Comparison of ENCODE assay signal across 10 cellular contexts in genomic region chr3:132536442-132537153, GRCh38.
A peak's percentile ranks its signal among the peaks of the same experiment; 100 is the strongest.
DNase-seq lines count a peak whose midpoint lies in the region; ATAC-seq and TF ChIP-seq lines count a peak whose summit lies in the region.
"Had no signal": no experiment of that assay in that cellular context is flagged by ENCODE, and none has a peak within 500 bp of the region (broad histone marks: within the 10 kb centered on the region; RNA-seq: fewer than 3 reads in every experiment).

No MANE protein-coding gene starts in this region.

- peak overlapping the region; percentile 51 for H3K27ac Mint-ChIP-seq in activated CD4-positive, alpha-beta T cell treated with anti-CD3 and anti-CD28 coated beads for 36 hours
- H3K27ac Mint-ChIP-seq in stimulated activated naive B cell treated with anti-CD40 and anti-IgM and Interleukin-4, amounts not matched to agents 10 μg/mL and 1 μg/mL and 100 μg/mL, for 72 hours = peak overlapping the region; percentile 7

- H3K27me3 Mint-ChIP-seq in activated CD4-positive, alpha-beta T cell treated with anti-CD3 and anti-CD28 coated beads for 36 hours = no peaks in the 10 kb centered on the region
- H3K27me3 Mint-ChIP-seq in stimulated activated naive B cell treated with anti-CD40 and anti-IgM and Interleukin-4, amounts not matched to agents 10 μg/mL and 1 μg/mL and 100 μg/mL, for 72 hours = no peaks in the 10 kb centered on the region

- CTCF ChIA-PET in activated CD4-positive, alpha-beta T cell treated with anti-CD3 and anti-CD28 coated beads for 36 hours (lab: Charles Lee) = interaction anchor here (1.0 to 6.2 kb wide), 27 partner anchors 9 to 197 kb away, joined by 3 to 102 read pairs (median 4); no protein-coding TSS in a partner anchor

- intact Hi-C loops in activated CD4-positive, alpha-beta T cell treated with anti-CD3 and anti-CD28 coated beads for 36 hours (cut with DNase I, micrococcal nuclease) = loop anchor here (1.0 to 5.0 kb wide), 3 partner anchors 106 to 184 kb away; no protein-coding TSS in a partner anchor

- ATAC-seq in activated CD4-positive, alpha-beta T cell treated with anti-CD3 and anti-CD28 coated beads for 36 hours = peak; percentile 88
- ATAC-seq in stimulated activated naive B cell treated with anti-CD40 and anti-IgM and Interleukin-4, amounts not matched to agents 10 μg/mL and 1 μg/mL and 100 μg/mL, for 72 hours (replicated peaks) = peak; percentile 59 to 61
- no peak for ATAC-seq in GM21390 (IDR thresholded peaks at IDR 0.05; ENCODE audit: unreplicated experiment)

- no peak overlapping the region for H3K4me3 Mint-ChIP-seq in activated CD4-positive, alpha-beta T cell treated with anti-CD3 and anti-CD28 coated beads for 36 hours
- H3K4me3 Mint-ChIP-seq in stimulated activated naive B cell treated with anti-CD40 and anti-IgM and Interleukin-4, amounts not matched to agents 10 μg/mL and 1 μg/mL and 100 μg/mL, for 72 hours = peak overlapping the region in 1 of 2 donors; percentile 14

- TF ChIP-seq CTCF in choroid plexus epithelial cell (conservative IDR thresholded peaks at IDR 0.05; ENCODE audit: low read depth, low read length) (no peak), GM20000 (IDR thresholded peaks at IDR 0.05; ENCODE audit: extremely low read depth, missing control alignments) (no peak)

- no peak overlapping the region for H3K4me3 ChIP-seq in choroid plexus epithelial cell (ENCODE audit: low read depth, low read length)
- H3K4me3 ChIP-seq: dorsolateral prefrontal cortex had no signal

- no peak for DNase-seq in activated CD4-positive, alpha-beta T cell treated with anti-CD3 and anti-CD28 coated beads for 36 hours
- DNase-seq in activated CD4-positive, alpha-beta T cell treated with anti-CD3 and anti-CD28 coated beads, Interleukin-2, amount 50 U/mL, for 4 hours = no peak
- DNase-seq in OCI-M1 (lab: John Stamatoyannopoulos, UW) (peak; percentile 51), choroid plexus epithelial cell (ENCODE audit: low read depth) (peak; percentile 47), GM20000 (ENCODE audit: low spot score) (no peak), RPMI8226 (no peak)
- no peak for DNase-seq in stimulated activated naive B cell treated with anti-CD40 and anti-IgM and Interleukin-4, amounts not matched to agents 10 μg/mL and 1 μg/mL and 100 μg/mL, for 72 hours
- DNase-seq: activated effector memory CD4-positive, alpha-beta T cell treated with Interleukin-2 at 50 U/mL for 16 hours had no signal

- H3K9me3 Mint-ChIP-seq in activated CD4-positive, alpha-beta T cell treated with anti-CD3 and anti-CD28 coated beads for 36 hours (ENCODE audit: low read depth) = no peaks in the 10 kb centered on the region
- H3K9me3 Mint-ChIP-seq in stimulated activated naive B cell treated with anti-CD40 and anti-IgM and Interleukin-4, amounts not matched to agents 10 μg/mL and 1 μg/mL and 100 μg/mL, for 72 hours = no peaks in the 10 kb centered on the region

- H3K4me1 Mint-ChIP-seq in activated CD4-positive, alpha-beta T cell treated with anti-CD3 and anti-CD28 coated beads for 36 hours = peaks cover 9% of the 10 kb centered on the region
- peaks cover 0 to 29% of the 10 kb centered on the region in 2 donors for H3K4me1 Mint-ChIP-seq in stimulated activated naive B cell treated with anti-CD40 and anti-IgM and Interleukin-4, amounts not matched to agents 10 μg/mL and 1 μg/mL and 100 μg/mL, for 72 hours

- peaks cover 24% of the 10 kb centered on the region for H3K36me3 Mint-ChIP-seq in activated CD4-positive, alpha-beta T cell treated with anti-CD3 and anti-CD28 coated beads for 36 hours (ENCODE audit: low read depth)
- peaks cover 31 to 59% of the 10 kb centered on the region in 2 donors for H3K36me3 Mint-ChIP-seq in stimulated activated naive B cell treated with anti-CD40 and anti-IgM and Interleukin-4, amounts not matched to agents 10 μg/mL and 1 μg/mL and 100 μg/mL, for 72 hours

- POLR2A ChIA-PET in activated CD4-positive, alpha-beta T cell treated with anti-CD3 and anti-CD28 coated beads for 36 hours (lab: Charles Lee) = no interaction called here

Comparison
In these comparisons a context has a peak if more than half of its experiments do, and no peak if none do; other contexts are left out.
1. DNase-seq: peak in OCI-M1 (single experiment) and choroid plexus epithelial cell (single experiment); none in activated CD4-positive, alpha-beta T cell treated with anti-CD3 and anti-CD28 coated beads for 36 hours (single experiment), activated CD4-positive, alpha-beta T cell treated with anti-CD3 and anti-CD28 coated beads, Interleukin-2, amount 50 U/mL, for 4 hours (0 of 2), stimulated activated naive B cell treated with anti-CD40 and anti-IgM and Interleukin-4, amounts not matched to agents 10 μg/mL and 1 μg/mL and 100 μg/mL, for 72 hours (single experiment), GM20000 (single experiment) and RPMI8226 (single experiment).